Comparison of ENCODE assay signal across 2 cellular contexts in the genomic region with DNA sequence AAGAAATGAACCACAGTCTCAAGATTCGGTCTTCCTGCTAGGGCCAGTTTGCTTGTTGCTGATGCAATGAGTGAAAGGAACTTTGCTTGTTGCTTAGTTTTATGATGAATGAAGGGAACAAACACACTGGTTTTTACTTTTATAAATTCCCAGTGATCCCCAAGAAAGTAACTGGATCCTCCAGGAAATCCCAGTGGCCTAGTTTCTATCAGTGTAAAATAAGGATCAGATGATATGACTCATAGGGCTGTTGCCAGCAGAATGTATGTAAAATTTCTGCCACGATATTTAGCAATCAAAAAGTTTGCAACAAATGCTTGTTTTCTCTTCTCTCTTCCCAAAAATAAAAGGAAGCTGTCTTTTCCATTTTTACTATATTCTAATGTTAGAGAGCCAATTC.
TF ChIP-seq lines count a peak whose summit lies in the region.

No MANE protein-coding gene starts in this region.

TF ChIP-seq in A549, 52 proteins besides CTCF, POLR2A, EP300 and RAD21 (continued from another document):
- TF ChIP-seq, protein P1, sequence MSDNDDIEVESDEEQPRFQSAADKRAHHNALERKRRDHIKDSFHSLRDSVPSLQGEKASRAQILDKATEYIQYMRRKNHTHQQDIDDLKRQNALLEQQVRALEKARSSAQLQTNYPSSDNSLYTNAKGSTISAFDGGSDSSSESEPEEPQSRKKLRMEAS (IDR thresholded peaks at IDR 0.05): no peak
- TF ChIP-seq JUNB (IDR thresholded peaks at IDR 0.05) (peak; percentile 68), CBX2 (IDR thresholded peaks at IDR 0.05; ENCODE audit: borderline replicate concordance, low read depth) (no peak), NR3C1 (IDR thresholded peaks at IDR 0.05) (no peak)
TF ChIP-seq in A549: peak in this region for 3.

TF ChIP-seq in IMR-90, 13 proteins besides CTCF, POLR2A, EP300 and RAD21 (continued from another document):
- peak; percentile 66; the same call in 1 of the 2 replicates for TF ChIP-seq CEBPB (IDR thresholded peaks at IDR 0.05; ENCODE audit: low read depth, low read length)
- no peak for TF ChIP-seq MXI1 (IDR thresholded peaks at IDR 0.05; ENCODE audit: borderline replicate concordance, low read depth, low read length)
- TF ChIP-seq, protein P2, sequence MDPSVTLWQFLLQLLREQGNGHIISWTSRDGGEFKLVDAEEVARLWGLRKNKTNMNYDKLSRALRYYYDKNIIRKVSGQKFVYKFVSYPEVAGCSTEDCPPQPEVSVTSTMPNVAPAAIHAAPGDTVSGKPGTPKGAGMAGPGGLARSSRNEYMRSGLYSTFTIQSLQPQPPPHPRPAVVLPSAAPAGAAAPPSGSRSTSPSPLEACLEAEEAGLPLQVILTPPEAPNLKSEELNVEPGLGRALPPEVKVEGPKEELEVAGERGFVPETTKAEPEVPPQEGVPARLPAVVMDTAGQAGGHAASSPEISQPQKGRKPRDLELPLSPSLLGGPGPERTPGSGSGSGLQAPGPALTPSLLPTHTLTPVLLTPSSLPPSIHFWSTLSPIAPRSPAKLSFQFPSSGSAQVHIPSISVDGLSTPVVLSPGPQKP (IDR thresholded peaks at IDR 0.05; ENCODE audit: borderline replicate concordance, low read depth, low read length): no peak
- TF ChIP-seq CHD1 (IDR thresholded peaks at IDR 0.05; ENCODE audit: low read depth, low read length): no peak
